In the genomic region with DNA sequence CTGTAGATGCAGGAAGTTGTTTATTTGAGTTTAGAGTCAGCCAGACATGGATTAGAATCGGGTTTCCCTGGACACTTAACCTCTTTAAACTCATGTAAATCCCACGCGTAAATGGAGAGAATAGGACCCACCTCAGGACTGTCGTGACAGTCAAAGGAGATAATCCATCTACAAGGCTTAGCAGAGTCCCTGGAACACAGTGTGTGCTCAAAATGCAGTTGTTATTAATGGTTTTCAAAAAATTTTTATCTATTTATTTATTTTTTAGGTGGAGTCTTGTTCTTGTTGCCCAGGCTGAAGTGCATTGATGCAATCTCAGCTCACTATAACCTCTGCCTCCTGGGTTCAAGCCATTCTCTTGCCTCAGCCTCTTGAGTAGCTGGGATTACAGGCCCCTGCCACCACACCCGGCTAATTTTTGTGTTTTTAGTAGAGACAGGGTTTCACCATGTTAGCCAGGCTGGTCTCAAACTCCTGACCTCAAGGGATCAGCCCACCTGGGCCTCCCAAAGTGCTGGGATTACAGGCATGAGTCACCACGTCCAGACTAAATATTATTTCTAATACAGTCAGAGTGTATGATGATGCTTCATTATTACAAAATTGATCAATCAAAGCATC, we compare ENCODE assay signal across 8 cellular contexts. TPM values are rescaled to one million over a fixed set of nuclear protein-coding genes. Genes with fewer than 3 reads are reported as not detected.
A peak's percentile ranks its signal among the peaks of the same experiment; 100 is the strongest.
DNase-seq lines count a peak whose midpoint lies in the region; ATAC-seq and TF ChIP-seq lines count a peak whose summit lies in the region.
"Not testable (repeated sequence)": the region's sequence is repeated elsewhere in the genome, so short reads cannot be mapped to it uniquely, and the experiment has no call there.

No MANE protein-coding gene starts in this region.

- not testable (repeated sequence) for H3K9me2 ChIP-seq in SK-N-SH

- not testable (repeated sequence) for H3K79me2 ChIP-seq in SK-N-SH (ENCODE audit: insufficient read depth); mesendoderm (ENCODE audit: control insufficient read depth, insufficient read depth, low read length); trophoblast cell (ENCODE audit: control insufficient read depth, insufficient read depth, low read length, poor library complexity)

- H2AFZ ChIP-seq in SK-N-SH (ENCODE audit: low read depth) (peak overlapping the region; percentile 71), trophoblast cell (ENCODE audit: insufficient read depth, low read length, poor library complexity) (peak overlapping the region; percentile 15)

- POLR2A ChIA-PET in SK-N-SH (lab: Yijun Ruan, JAX) = not testable (repeated sequence)

- H3K79me1 ChIP-seq in mesendoderm (ENCODE audit: low read length); trophoblast cell (ENCODE audit: low read length): not testable (repeated sequence)

- H3K4me2 ChIP-seq in BLaER1 (peak overlapping the region; percentile 54), trophoblast cell (ENCODE audit: low read length) (peak overlapping the region; percentile 38)
- H3K4me2 ChIP-seq in SK-N-SH; mesendoderm (ENCODE audit: low read length): not testable (repeated sequence)

- H2BK5ac ChIP-seq in mesendoderm (ENCODE audit: low read length) = not testable (repeated sequence)
- peak overlapping the region; percentile 79 for H2BK5ac ChIP-seq in trophoblast cell (ENCODE audit: low read depth, low read length, poor library complexity)

- H4K8ac ChIP-seq in mesendoderm (ENCODE audit: low read depth, low read length); trophoblast cell (ENCODE audit: low read depth, low read length): not testable (repeated sequence)

- H3K27me3 ChIP-seq in BLaER1; HUES64 (ENCODE audit: insufficient read depth, low read length); SK-N-SH (ENCODE audit: insufficient read depth); heart left ventricle; mesendoderm (ENCODE audit: insufficient read depth, low read length, poor library complexity); trophoblast cell (ENCODE audit: insufficient read depth, low read length); suprapubic skin: not testable (repeated sequence)

- TF ChIP-seq POLR2A in heart left ventricle (IDR thresholded peaks at IDR 0.05); suprapubic skin (IDR thresholded peaks at IDR 0.05): not testable (repeated sequence)

- intact Hi-C loops in heart left ventricle (cut with DNase I) = not testable (repeated sequence)

- H3K4me1 ChIP-seq in BLaER1 (peaks cover 59% of the 10 kb centered on the region), HUES64 (ENCODE audit: insufficient read depth, low read length) (peaks cover 20% of the 10 kb centered on the region), heart left ventricle (peaks cover 0 to 60% (median 16%) of the 10 kb centered on the region in 12 donors), trophoblast cell (ENCODE audit: control insufficient read depth in 1 of 2, insufficient read depth in 2 of 2, low read length in 2 of 2) (peaks cover 4 to 13% of the 10 kb centered on the region in 2 experiments), suprapubic skin (peaks cover 25% of the 10 kb centered on the region)
- not testable (repeated sequence) for H3K4me1 ChIP-seq in SK-N-SH (ENCODE audit: control insufficient read depth in 1 of 2, insufficient read depth in 2 of 2, low read depth in 1 of 2, low read length in 1 of 2); mesendoderm (ENCODE audit: control insufficient read depth, low read depth, low read length)

- H3K18ac ChIP-seq in mesendoderm (ENCODE audit: low read length) = peak overlapping the region; percentile 65
- not testable (repeated sequence) for H3K18ac ChIP-seq in trophoblast cell (ENCODE audit: low read length)

- not testable (repeated sequence) for TF ChIP-seq EP300 in SK-N-SH (IDR thresholded peaks at IDR 0.05; ENCODE audit: borderline replicate concordance in 1 of 2, low read depth in 1 of 2, low read length in 1 of 2); suprapubic skin (IDR thresholded peaks at IDR 0.05)

- H3K9ac ChIP-seq in BLaER1 = peak overlapping the region; percentile 21; the same call in 1 of the 2 replicates
- not testable (repeated sequence) for H3K9ac ChIP-seq in HUES64 (ENCODE audit: low read depth, low read length); SK-N-SH; trophoblast cell (ENCODE audit: low read length)
- peak overlapping the region; percentile 33 for H3K9ac ChIP-seq in mesendoderm (ENCODE audit: low read length)

- not testable (repeated sequence) for H2BK120ac ChIP-seq in mesendoderm (ENCODE audit: low read depth, low read length)
- H2BK120ac ChIP-seq in trophoblast cell (ENCODE audit: insufficient read depth, low read length, poor library complexity) = peak overlapping the region; percentile 7

- CTCF ChIA-PET in SK-N-SH (lab: Yijun Ruan, JAX) = interaction anchor here (1.2 to 4.2 kb wide), 3 partner anchors 10 to 167 kb away, joined by 4 to 23 read pairs (median 11); no protein-coding TSS in a partner anchor

- not testable (repeated sequence) for H3K36me3 ChIP-seq in BLaER1; HUES64 (ENCODE audit: insufficient read depth, low read length); SK-N-SH (replicated peaks in 1 of 2; ENCODE audit: control insufficient read depth in 1 of 2, insufficient read depth in 2 of 2, low read length in 1 of 2); heart left ventricle; mesendoderm (ENCODE audit: control insufficient read depth, insufficient read depth, low read length); trophoblast cell (ENCODE audit: control insufficient read depth in 1 of 2, insufficient read depth in 2 of 2, low read length in 2 of 2); suprapubic skin

- TF ChIP-seq CTCF in SK-N-SH (IDR thresholded peaks at IDR 0.05); coronary artery (IDR thresholded peaks at IDR 0.05); heart left ventricle (IDR thresholded peaks at IDR 0.05); suprapubic skin (IDR thresholded peaks at IDR 0.05): not testable (repeated sequence)

- peak in 1 of 4 donors; percentile 41 for ATAC-seq in heart left ventricle

- H4K20me1 ChIP-seq in BLaER1; SK-N-SH (ENCODE audit: insufficient read depth): not testable (repeated sequence)

- not testable (repeated sequence) for H3K4me3 ChIP-seq in BLaER1; HUES64 (ENCODE audit: low read length); SK-N-SH (ENCODE audit: low read depth in 2 of 2, low read length in 1 of 2); coronary artery; heart left ventricle; mesendoderm (ENCODE audit: low read length); trophoblast cell (ENCODE audit: low read depth, low read length); suprapubic skin

- H4K5ac ChIP-seq in mesendoderm (ENCODE audit: low read length) = not testable (repeated sequence)

- peak overlapping the region; percentile 45 for H4K91ac ChIP-seq in trophoblast cell (ENCODE audit: low read depth, low read length)

- not testable (repeated sequence) for TF ChIP-seq RAD21 in SK-N-SH (IDR thresholded peaks at IDR 0.05; ENCODE audit: low read length)

- peak overlapping the region; percentile 75 for H3K56ac ChIP-seq in mesendoderm (ENCODE audit: low read length)

- not testable (repeated sequence) for H3K23ac ChIP-seq in mesendoderm (ENCODE audit: low read length); trophoblast cell (ENCODE audit: low read length)

- peak overlapping the region; percentile 47 for H2BK12ac ChIP-seq in trophoblast cell (ENCODE audit: low read length)

- not testable (repeated sequence) for H4K12ac ChIP-seq in trophoblast cell (ENCODE audit: low read depth, low read length)

- WGBS in HUES64 = 49% methylated on average over 6 of the region's 6 CpGs
- WGBS in SK-N-SH (ENCODE audit: low lambda C conversion rate) = 63% methylated on average over 6 of the region's 6 CpGs
- 57 to 72% (median 65%) methylated on average over 6 of the region's 6 CpGs for WGBS in heart left ventricle, 4 donors
- no CpG with 5 or more reads among the region's 6 CpGs for WGBS in mesendoderm (ENCODE audit: extremely low coverage, insufficient coverage, low lambda C conversion rate)
- WGBS in trophoblast cell (ENCODE audit: extremely low coverage, insufficient coverage, insufficient read length) = no CpG with 5 or more reads among the region's 6 CpGs
- WGBS in suprapubic skin = 51% methylated on average over 6 of the region's 6 CpGs

- not testable (repeated sequence) for DNase-seq in SK-N-SH; coronary artery (ENCODE audit: low spot score); heart left ventricle; mesendoderm; suprapubic skin (ENCODE audit: low spot score in 2 of 2)
- peak in 1 of 2 donors; percentile 53 for DNase-seq in trophoblast cell

- H3F3A ChIP-seq in SK-N-SH (replicated peaks; ENCODE audit: insufficient read depth) = not testable (repeated sequence)

- not testable (repeated sequence) for H2AK5ac ChIP-seq in mesendoderm (ENCODE audit: low read length); trophoblast cell (ENCODE audit: low read length)

- H2BK15ac ChIP-seq in mesendoderm (replicated peaks; ENCODE audit: low read depth) = not testable (repeated sequence)

- H3K9me3 ChIP-seq in BLaER1; HUES64 (ENCODE audit: insufficient read depth, low read depth, low read length); SK-N-SH; heart left ventricle; trophoblast cell (ENCODE audit: insufficient read depth, low read depth, low read length); suprapubic skin: not testable (repeated sequence)

- H3K4ac ChIP-seq in mesendoderm (ENCODE audit: low read depth, low read length); trophoblast cell (ENCODE audit: low read depth, low read length): not testable (repeated sequence)

- not testable (repeated sequence) for H3K14ac ChIP-seq in trophoblast cell (ENCODE audit: low read length)

- H3K27ac ChIP-seq in BLaER1 (peak overlapping the region; percentile 52), HUES64 (ENCODE audit: low read depth, low read length) (peak overlapping the region; percentile 49), SK-N-SH (ENCODE audit: low read depth in 2 of 2, low read length in 1 of 2) (peak overlapping the region in 1 of 2 experiments; percentile 21; a peak in 1 of 4 replicates), coronary artery (peak overlapping the region; percentile 6 to 85), heart left ventricle (peak overlapping the region in 11 of 12 donors; percentile 8 to 83 (median 48)), mesendoderm (ENCODE audit: low read depth, low read length) (peak overlapping the region; percentile 66), trophoblast cell (ENCODE audit: low read depth, low read length) (peak overlapping the region; percentile 66), suprapubic skin (peak overlapping the region; percentile 73)

RNA-seq across cellular contexts. Expression of a gene that starts 10.2 kb away (rescaled TPM):
- polyA plus RNA-seq in HUES64 (2013, experiment 1 of 2) = 3.5 TPM
- polyA plus RNA-seq in HUES64 (2013, experiment 2 of 2) = 4.2 TPM
- polyA plus RNA-seq in SK-N-SH (2012; rRNA removed) = 3.7 and 6.0 TPM in 2 replicates
- polyA plus RNA-seq in SK-N-SH (2012; cell fraction: cytosol; rRNA removed) = 3.9 and 4.4 TPM in 2 replicates
- polyA plus RNA-seq in SK-N-SH (2012; cell fraction: nucleus; rRNA removed) = 10.2 and 18.1 TPM in 2 replicates
- 10 to 100 TPM in 3 of 9 donors, 1 to 10 TPM in 6; 4.2 to 39.0 (median 5.8) TPM for total RNA-seq in heart left ventricle
- 1 to 10 TPM; 3.6 to 6.0 TPM for polyA plus RNA-seq in heart left ventricle
- 6.5 TPM for polyA plus RNA-seq in mesendoderm (2013, experiment 1 of 2)
- polyA plus RNA-seq in mesendoderm (2013, experiment 2 of 2) = 6.2 TPM
- 42.6 and 49.1 TPM in 2 replicates for polyA plus RNA-seq in trophoblast cell (2013)
- total RNA-seq in suprapubic skin = 10 to 100 TPM; 21.9 to 56.4 (median 54.2) TPM
